Comparison of ENCODE assay signal across 40 cellular contexts in the genomic region with DNA sequence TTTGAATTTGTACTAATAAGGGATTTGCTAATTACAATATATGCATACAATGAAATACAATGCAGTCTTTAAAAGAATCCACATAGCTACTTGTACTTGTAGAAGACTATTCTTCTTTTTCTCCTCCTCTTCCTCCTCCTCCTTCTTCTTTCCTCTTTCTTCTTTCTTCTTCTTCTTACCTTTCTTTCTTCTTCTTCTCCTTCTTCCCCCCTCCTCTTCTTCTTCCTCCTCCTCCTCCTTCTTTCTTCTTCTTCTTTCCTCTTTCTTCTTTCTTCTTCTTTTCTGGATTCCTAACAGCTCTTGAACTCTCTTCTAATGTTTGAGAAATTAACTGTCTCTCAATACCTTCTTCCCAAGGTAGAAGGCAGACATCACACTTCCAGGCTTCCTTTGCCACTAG. TPM values are rescaled to one million over a fixed set of nuclear protein-coding genes. Genes with fewer than 3 reads are reported as not detected.
"Had no signal": no experiment of that assay in that cellular context is flagged by ENCODE, and none has a peak within 500 bp of the region (broad histone marks: within the 10 kb centered on the region; RNA-seq: fewer than 3 reads in every experiment).

No MANE protein-coding gene starts in this region.

- ATAC-seq: activated naive CD4-positive, alpha-beta T cell treated with anti-CD3 and anti-CD28 coated beads, Interleukin-2, amount 50 U/mL, for 72 hours; activated naive CD8-positive, alpha-beta T cell treated with anti-CD3 and anti-CD28 coated beads, Interleukin-2, amount 50 U/mL, for 24 hours; activated T-cell treated with anti-CD3 and anti-CD28 coated beads, Interleukin-2, amount 50 U/mL, for 4 hours; activated T-cell treated with anti-CD3 and anti-CD28 coated beads, Interleukin-2, amount 50 U/mL, for 72 hours; activated T-helper 17 cell treated with anti-CD3 and anti-CD28 coated beads, Interleukin-2, amount 50 U/mL, for 72 hours; body of pancreas had no signal

- H3K4me3 ChIP-seq: adrenal gland, ascending aorta, body of pancreas, breast epithelium, cardiac muscle cell had no signal

- DNase-seq: activated effector memory CD4-positive, alpha-beta T cell treated with anti-CD3 and anti-CD28 coated beads, Interleukin-2, amount 50 U/mL, for 16 hours; activated effector memory CD4-positive, alpha-beta T cell treated with Interleukin-2 at 50 U/mL for 16 hours; activated gamma-delta T cell; activated gamma-delta T cell treated with Interleukin-2 at 50 U/mL for 16 hours; activated naive CD4-positive, alpha-beta T cell; activated naive CD4-positive, alpha-beta T cell treated with anti-CD3 and anti-CD28 coated beads for 36 hours; activated naive CD4-positive, alpha-beta T cell treated with anti-CD3 and anti-CD28 coated beads, Interleukin-2, amount 10 ng/mL, durations not matched to agents 7 days and 5 days; activated naive CD4-positive, alpha-beta T cell treated with anti-CD3 and anti-CD28 coated beads, Interleukin-2, amount 50 U/mL, for 16 hours; activated naive CD4-positive, alpha-beta T cell treated with Interleukin-2 at 50 U/mL for 16 hours; activated naive CD8-positive, alpha-beta T cell treated with anti-CD3 and anti-CD28 coated beads for 36 hours; activated naive CD8-positive, alpha-beta T cell treated with anti-CD3 and anti-CD28 coated beads, Interleukin-2, amount 10 ng/mL, durations not matched to agents 7 days and 5 days; activated naive CD8-positive, alpha-beta T cell treated with anti-CD3 and anti-CD28 coated beads, Interleukin-2, amount 50 U/mL, for 24 hours; activated T-cell treated with anti-CD3 and anti-CD28 coated beads, Interleukin-2, amount 50 U/mL, for 24 hours; activated T-cell treated with anti-CD3 and anti-CD28 coated beads, Interleukin-2, amount 50 U/mL, for 4 hours; activated T-cell treated with anti-CD3 and anti-CD28 coated beads, Interleukin-2, amount 50 U/mL, for 48 hours; activated T-cell treated with anti-CD3 and anti-CD28 coated beads, Interleukin-2, amount 50 U/mL, for 72 hours; adrenal gland; amniotic stem cell; amygdala; anterior cingulate cortex; aorta; body of pancreas; brain microvascular endothelial cell; caudate nucleus; central memory CD4-positive, alpha-beta T cell; cerebellar nuclear complex had no signal

- H3K36me3 Mint-ChIP-seq: activated naive CD4-positive, alpha-beta T cell treated with anti-CD3 and anti-CD28 coated beads, Interleukin-2, amount 10 ng/mL, durations not matched to agents 7 days and 5 days; activated naive CD4-positive, alpha-beta T cell treated with anti-CD3 and anti-CD28 coated beads, Interleukin-2, amount 50 U/mL, for 72 hours; activated naive CD8-positive, alpha-beta T cell; activated naive CD8-positive, alpha-beta T cell treated with anti-CD3 and anti-CD28 coated beads for 36 hours; activated naive CD8-positive, alpha-beta T cell treated with anti-CD3 and anti-CD28 coated beads, Interleukin-2, amount 10 ng/mL, durations not matched to agents 7 days and 5 days; brain had no signal

- H3K27ac ChIP-seq: adrenal gland, ascending aorta, body of pancreas, brain microvascular endothelial cell, breast epithelium, cardiac muscle cell had no signal

- H3K4me1 ChIP-seq: adrenal gland, ascending aorta, body of pancreas, breast epithelium had no signal

- H3K9me3 Mint-ChIP-seq: activated naive CD4-positive, alpha-beta T cell treated with anti-CD3 and anti-CD28 coated beads for 36 hours; activated naive CD4-positive, alpha-beta T cell treated with anti-CD3 and anti-CD28 coated beads, Interleukin-2, amount 10 ng/mL, durations not matched to agents 7 days and 5 days; activated naive CD4-positive, alpha-beta T cell treated with anti-CD3 and anti-CD28 coated beads, Interleukin-2, amount 50 U/mL, for 24 hours; activated naive CD4-positive, alpha-beta T cell treated with anti-CD3 and anti-CD28 coated beads, Interleukin-2, amount 50 U/mL, for 72 hours; activated naive CD8-positive, alpha-beta T cell treated with anti-CD3 and anti-CD28 coated beads for 36 hours; activated naive CD8-positive, alpha-beta T cell treated with anti-CD3 and anti-CD28 coated beads, Interleukin-2, amount 10 ng/mL, durations not matched to agents 7 days and 5 days; activated naive CD8-positive, alpha-beta T cell treated with anti-CD3 and anti-CD28 coated beads, Interleukin-2, amount 50 U/mL, for 24 hours; activated T-cell treated with anti-CD3 and anti-CD28 coated beads, Interleukin-2, amount 50 U/mL, for 24 hours; activated T-cell treated with anti-CD3 and anti-CD28 coated beads, Interleukin-2, amount 50 U/mL, for 4 hours; activated T-cell treated with anti-CD3 and anti-CD28 coated beads, Interleukin-2, amount 50 U/mL, for 72 hours; activated T-helper 1 cell treated with anti-CD3 and anti-CD28 coated beads, Interleukin-12 subunit alpha, Interleukin-12 subunit beta, Interleukin-2, Interleukin-4 antibody, amounts not matched to agents 30 ng/mL and 10 ng/mL and 1 ng/mL, durations not matched to agents 14 hours and 24 hours and 36 hours; activated T-helper 17 cell treated with anti-CD3 and anti-CD28 coated beads, Interleukin-2, amount 50 U/mL, for 72 hours; activated T-helper 2 cell treated with anti-CD3 and anti-CD28 coated beads, Interferon-gamma antibody, Interleukin-2, Interleukin-4, amounts not matched to agents 10 μg/mL and 5 μg/mL and 100 μg/mL, durations not matched to agents 14 hours and 24 hours and 36 hours; brain; central memory CD8-positive, alpha-beta T cell had no signal

- H3K27ac Mint-ChIP-seq: activated naive CD4-positive, alpha-beta T cell treated with anti-CD3 and anti-CD28 coated beads for 36 hours; activated naive CD4-positive, alpha-beta T cell treated with anti-CD3 and anti-CD28 coated beads, Interleukin-2, amount 10 ng/mL, durations not matched to agents 7 days and 5 days; activated naive CD4-positive, alpha-beta T cell treated with anti-CD3 and anti-CD28 coated beads, Interleukin-2, amount 50 U/mL, for 24 hours; activated naive CD4-positive, alpha-beta T cell treated with anti-CD3 and anti-CD28 coated beads, Interleukin-2, amount 50 U/mL, for 72 hours; activated naive CD8-positive, alpha-beta T cell; activated naive CD8-positive, alpha-beta T cell treated with anti-CD3 and anti-CD28 coated beads for 36 hours; activated naive CD8-positive, alpha-beta T cell treated with anti-CD3 and anti-CD28 coated beads, Interleukin-2, amount 10 ng/mL, durations not matched to agents 7 days and 5 days; activated naive CD8-positive, alpha-beta T cell treated with anti-CD3 and anti-CD28 coated beads, Interleukin-2, amount 50 U/mL, for 24 hours; activated T-cell treated with anti-CD3 and anti-CD28 coated beads, Interleukin-2, amount 50 U/mL, for 24 hours; activated T-cell treated with anti-CD3 and anti-CD28 coated beads, Interleukin-2, amount 50 U/mL, for 72 hours; activated T-helper 1 cell treated with anti-CD3 and anti-CD28 coated beads, Interleukin-12 subunit alpha, Interleukin-12 subunit beta, Interleukin-2, Interleukin-4 antibody, amounts not matched to agents 30 ng/mL and 10 ng/mL and 1 ng/mL, durations not matched to agents 14 hours and 24 hours and 36 hours; activated T-helper 17 cell treated with anti-CD3 and anti-CD28 coated beads, Interleukin-2, amount 50 U/mL, for 72 hours; activated T-helper 2 cell treated with anti-CD3 and anti-CD28 coated beads, Interferon-gamma antibody, Interleukin-2, Interleukin-4, amounts not matched to agents 10 μg/mL and 5 μg/mL and 100 μg/mL, durations not matched to agents 14 hours and 24 hours and 36 hours; brain had no signal

- H3K27me3 ChIP-seq: adrenal gland, ascending aorta, body of pancreas, brain microvascular endothelial cell, breast epithelium had no signal

- H3K4me1 Mint-ChIP-seq: activated naive CD4-positive, alpha-beta T cell treated with anti-CD3 and anti-CD28 coated beads, Interleukin-2, amount 10 ng/mL, durations not matched to agents 7 days and 5 days; activated naive CD4-positive, alpha-beta T cell treated with anti-CD3 and anti-CD28 coated beads, Interleukin-2, amount 50 U/mL, for 24 hours; activated naive CD8-positive, alpha-beta T cell treated with anti-CD3 and anti-CD28 coated beads for 36 hours; activated naive CD8-positive, alpha-beta T cell treated with anti-CD3 and anti-CD28 coated beads, Interleukin-2, amount 10 ng/mL, durations not matched to agents 7 days and 5 days; activated T-helper 17 cell treated with anti-CD3 and anti-CD28 coated beads, Interleukin-2, amount 50 U/mL, for 72 hours; brain; central memory CD8-positive, alpha-beta T cell had no signal

- H3K36me3 ChIP-seq: adrenal gland, ascending aorta, brain microvascular endothelial cell, breast epithelium, cardiac muscle cell had no signal

- H3K4me3 Mint-ChIP-seq: activated naive CD4-positive, alpha-beta T cell treated with anti-CD3 and anti-CD28 coated beads for 36 hours; activated naive CD4-positive, alpha-beta T cell treated with anti-CD3 and anti-CD28 coated beads, Interleukin-2, amount 10 ng/mL, durations not matched to agents 7 days and 5 days; activated naive CD4-positive, alpha-beta T cell treated with anti-CD3 and anti-CD28 coated beads, Interleukin-2, amount 50 U/mL, for 24 hours; activated naive CD8-positive, alpha-beta T cell; activated naive CD8-positive, alpha-beta T cell treated with anti-CD3 and anti-CD28 coated beads for 36 hours; activated naive CD8-positive, alpha-beta T cell treated with anti-CD3 and anti-CD28 coated beads, Interleukin-2, amount 10 ng/mL, durations not matched to agents 7 days and 5 days; activated naive CD8-positive, alpha-beta T cell treated with anti-CD3 and anti-CD28 coated beads, Interleukin-2, amount 50 U/mL, for 24 hours; activated T-cell treated with anti-CD3 and anti-CD28 coated beads, Interleukin-2, amount 50 U/mL, for 24 hours; activated T-cell treated with anti-CD3 and anti-CD28 coated beads, Interleukin-2, amount 50 U/mL, for 4 hours; activated T-cell treated with anti-CD3 and anti-CD28 coated beads, Interleukin-2, amount 50 U/mL, for 72 hours; activated T-helper 1 cell treated with anti-CD3 and anti-CD28 coated beads, Interleukin-12 subunit alpha, Interleukin-12 subunit beta, Interleukin-2, Interleukin-4 antibody, amounts not matched to agents 30 ng/mL and 10 ng/mL and 1 ng/mL, durations not matched to agents 14 hours and 24 hours and 36 hours; activated T-helper 17 cell treated with anti-CD3 and anti-CD28 coated beads, Interleukin-2, amount 50 U/mL, for 72 hours; brain; central memory CD8-positive, alpha-beta T cell had no signal

- H3K9me3 ChIP-seq: adrenal gland, ascending aorta, body of pancreas, breast epithelium had no signal

RNA-seq across cellular contexts. Expression of a gene that starts 29.3 kb away (rescaled TPM):
- total RNA-seq: activated naive CD4-positive, alpha-beta T cell treated with anti-CD3 and anti-CD28 coated beads, Interleukin-2, amount 50 U/mL, for 72 hours; activated T-cell treated with anti-CD3 and anti-CD28 coated beads, Interleukin-2, amount 50 U/mL, for 72 hours; activated T-helper 1 cell treated with anti-CD3 and anti-CD28 coated beads, Interleukin-12 subunit alpha, Interleukin-12 subunit beta, Interleukin-2, Interleukin-4 antibody, amounts not matched to agents 30 ng/mL and 10 ng/mL and 1 ng/mL, durations not matched to agents 14 hours and 24 hours and 36 hours; astrocyte; bronchial epithelial cell; cardiac septum had no signal
- polyA plus RNA-seq: aorta, cardiac muscle cell had no signal
